In genomic region chr18:2889761-2890192, GRCh38 we compare ENCODE assay signal across 12 cellular contexts. TPM values are rescaled to one million over a fixed set of nuclear protein-coding genes. Genes with fewer than 3 reads are reported as not detected.
DNase-seq lines count a peak whose midpoint lies in the region; ATAC-seq, FAIRE-seq and TF ChIP-seq lines count a peak whose summit lies in the region.
"Had no signal": no experiment of that assay in that cellular context is flagged by ENCODE, and none has a peak within 500 bp of the region (broad histone marks: within the 10 kb centered on the region; RNA-seq: fewer than 3 reads in every experiment).

No MANE protein-coding gene starts in this region.

- H2AFZ ChIP-seq in parathyroid adenoma: no peak overlapping the region

- in situ Hi-C loops in brain microvascular endothelial cell (cut with HindIII; ENCODE audit: low pct_ligation_motif_present, low sequenced_read_pairs): no loop called here

- H3K27me3 Mint-ChIP-seq in stimulated activated naive B cell treated with anti-CD40 and anti-IgM and Interleukin-4, amounts not matched to agents 10 μg/mL and 1 μg/mL and 100 μg/mL, for 72 hours: peaks cover 0 to 4% of the 10 kb centered on the region in 2 donors

- FAIRE-seq in small intestine (lab: Jason Lieb, UNC): no peak
- FAIRE-seq: kidney had no signal

- no peak overlapping the region for H3K27ac Mint-ChIP-seq in stimulated activated naive B cell treated with anti-CD40 and anti-IgM and Interleukin-4, amounts not matched to agents 10 μg/mL and 1 μg/mL and 100 μg/mL, for 72 hours
- H3K27ac Mint-ChIP-seq: endodermal cell had no signal

- H3K4me2 ChIP-seq in parathyroid adenoma (ENCODE audit: low read length): no peak overlapping the region

- peaks cover 54% of the 10 kb centered on the region for H3K79me2 ChIP-seq in parathyroid adenoma

- H3K27ac ChIP-seq in brain microvascular endothelial cell (no peak overlapping the region), parathyroid adenoma (peak overlapping the region; percentile 87), small intestine (ENCODE audit: low read depth in 1 of 2, low read length in 1 of 2) (no peak overlapping the region)

- H3K36me3 ChIP-seq in brain microvascular endothelial cell (replicated peaks): no peaks in the 10 kb centered on the region
- peaks cover 2% of the 10 kb centered on the region for H3K36me3 ChIP-seq in parathyroid adenoma (ENCODE audit: control insufficient read depth, insufficient read depth, low read length)
- H3K36me3 ChIP-seq in small intestine (ENCODE audit: control insufficient read depth in 2 of 2, insufficient read depth in 2 of 2, low read length in 2 of 2): no peaks in the 10 kb centered on the region

- H3K4me3 ChIP-seq in brain microvascular endothelial cell (ENCODE audit: low read depth, low read length) (no peak overlapping the region), parathyroid adenoma (ENCODE audit: low read depth, low read length) (no peak overlapping the region), small intestine (ENCODE audit: low read depth in 1 of 2, low read length in 2 of 2) (no peak overlapping the region)

- H3K36me3 Mint-ChIP-seq in stimulated activated naive B cell treated with anti-CD40 and anti-IgM and Interleukin-4, amounts not matched to agents 10 μg/mL and 1 μg/mL and 100 μg/mL, for 72 hours: peaks cover 64 to 71% of the 10 kb centered on the region in 2 donors

- H3K27me3 ChIP-seq in brain microvascular endothelial cell (replicated peaks): no peaks in the 10 kb centered on the region
- no peaks in the 10 kb centered on the region for H3K27me3 ChIP-seq in parathyroid adenoma (ENCODE audit: control insufficient read depth, insufficient read depth, low read length)
- no peaks in the 10 kb centered on the region for H3K27me3 ChIP-seq in small intestine (ENCODE audit: control insufficient read depth in 2 of 2, insufficient read depth in 2 of 2, low read length in 2 of 2)

- WGBS in small intestine, 3 donors: 30 to 46% (median 37%) methylated on average over 3 of the region's 3 CpGs

- DNase-seq in activated effector memory CD4-positive, alpha-beta T cell treated with anti-CD3 and anti-CD28 coated beads, Interleukin-2, amount 50 U/mL, for 16 hours: peak; percentile 63
- no peak for DNase-seq in activated effector memory CD4-positive, alpha-beta T cell treated with Interleukin-2 at 50 U/mL for 16 hours
- DNase-seq in SW480 (ENCODE audit: low spot score) (peak; percentile 36), brain microvascular endothelial cell (peak; percentile 62), SKM-1 treated with dmso at 0.1 percent for 144 hours (lab: John Stamatoyannopoulos, UW; ENCODE audit: unreplicated experiment) (no peak), small intestine (no peak)
- DNase-seq in stimulated activated naive B cell treated with anti-CD40 and anti-IgM and Interleukin-4, amounts not matched to agents 10 μg/mL and 1 μg/mL and 100 μg/mL, for 72 hours: no peak
- DNase-seq: endodermal cell; kidney; NCI-H226; stimulated activated CD4-positive, alpha-beta T cell treated with anti-CD3 and anti-CD28 coated beads, Interleukin-1b, Interleukin-23, amount 100 ng/mL, for 48 hours had no signal

- peaks cover 11% of the 10 kb centered on the region in 2 donors for H3K9me3 Mint-ChIP-seq in stimulated activated naive B cell treated with anti-CD40 and anti-IgM and Interleukin-4, amounts not matched to agents 10 μg/mL and 1 μg/mL and 100 μg/mL, for 72 hours

- peaks cover 64% of the 10 kb centered on the region for H3K4me1 ChIP-seq in parathyroid adenoma
- H3K4me1 ChIP-seq in small intestine (ENCODE audit: control insufficient read depth in 2 of 2, insufficient read depth in 1 of 2, low read depth in 1 of 2, low read length in 1 of 2): no peaks in the 10 kb centered on the region

- no peaks in the 10 kb centered on the region for H3K4me1 Mint-ChIP-seq in stimulated activated naive B cell treated with anti-CD40 and anti-IgM and Interleukin-4, amounts not matched to agents 10 μg/mL and 1 μg/mL and 100 μg/mL, for 72 hours

- no peak overlapping the region for H3K4me3 Mint-ChIP-seq in stimulated activated naive B cell treated with anti-CD40 and anti-IgM and Interleukin-4, amounts not matched to agents 10 μg/mL and 1 μg/mL and 100 μg/mL, for 72 hours
- H3K4me3 Mint-ChIP-seq: endodermal cell had no signal

- no peaks in the 10 kb centered on the region for H3K9me3 ChIP-seq in parathyroid adenoma (ENCODE audit: control insufficient read depth, low read length)
- no peaks in the 10 kb centered on the region for H3K9me3 ChIP-seq in small intestine (ENCODE audit: control insufficient read depth, low read depth)

- TF ChIP-seq CTCF in brain microvascular endothelial cell (IDR thresholded peaks at IDR 0.05; ENCODE audit: low read depth, low read length, missing control alignments) (no peak), parathyroid adenoma (IDR thresholded peaks at IDR 0.05) (no peak)

- no peak for ATAC-seq in stimulated activated naive B cell treated with anti-CD40 and anti-IgM and Interleukin-4, amounts not matched to agents 10 μg/mL and 1 μg/mL and 100 μg/mL, for 72 hours (replicated peaks)

- no peak overlapping the region for H3K9ac ChIP-seq in parathyroid adenoma

RNA-seq across cellular contexts. Expression of gene EMILIN2, which starts 43.0 kb away (rescaled TPM):
- polyA plus RNA-seq in small intestine: 10 to 100 TPM in 1 of 3 donors, 1 to 10 TPM in 2; 1.1 to 15.3 (median 1.8) TPM

Comparison
In these comparisons a context has a peak if more than half of its experiments do, and no peak if none do; other contexts are left out.
1. DNase-seq: peak in activated effector memory CD4-positive, alpha-beta T cell treated with anti-CD3 and anti-CD28 coated beads, Interleukin-2, amount 50 U/mL, for 16 hours (single experiment), SW480 (single experiment) and brain microvascular endothelial cell (single experiment); none in activated effector memory CD4-positive, alpha-beta T cell treated with Interleukin-2 at 50 U/mL for 16 hours (single experiment), SKM-1 treated with dmso at 0.1 percent for 144 hours (single experiment), stimulated activated naive B cell treated with anti-CD40 and anti-IgM and Interleukin-4, amounts not matched to agents 10 μg/mL and 1 μg/mL and 100 μg/mL, for 72 hours (single experiment) and small intestine (single experiment).